20 cellular contexts compared by ENCODE assay signal in the genomic region with DNA sequence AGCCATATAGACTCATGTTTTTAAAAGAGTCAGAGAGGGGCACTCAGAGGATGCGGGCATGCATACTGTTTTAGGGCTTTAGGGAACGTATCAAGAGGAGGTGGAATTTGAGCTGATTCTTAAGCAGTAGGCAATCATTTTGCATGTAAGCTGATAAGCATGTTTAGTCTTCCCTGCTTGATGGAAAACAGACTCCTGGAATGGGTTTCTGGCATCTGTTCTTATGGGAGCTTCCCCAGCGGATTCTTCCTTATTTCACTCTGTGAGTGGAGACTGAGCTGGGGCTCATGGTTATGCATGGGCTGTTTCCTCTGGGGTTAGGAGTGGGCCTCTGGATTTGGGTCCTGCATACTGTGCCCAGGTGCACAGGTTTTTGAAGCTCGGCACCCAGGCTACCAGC.
DNase-seq lines count a peak whose midpoint lies in the region; ATAC-seq, FAIRE-seq and TF ChIP-seq lines count a peak whose summit lies in the region.
"Had no signal": no experiment of that assay in that cellular context is flagged by ENCODE, and none has a peak within 500 bp of the region (broad histone marks: within the 10 kb centered on the region; RNA-seq: fewer than 3 reads in every experiment).

No MANE protein-coding gene starts in this region.

- H3K9ac ChIP-seq in astrocyte (ENCODE audit: low read length), result no peak overlapping the region

- intact Hi-C loops in Right ventricle myocardium inferior (cut with DNase I), result no loop called here
- intact Hi-C loops in left ventricle myocardium inferior (cut with micrococcal nuclease), result no loop called here
- intact Hi-C loops in aorta (cut with DNase I), result no loop called here
- intact Hi-C loops in vagina (cut with DNase I), result no loop called here

- H3K27me3 ChIP-seq in left ventricle myocardium inferior (ENCODE audit: low read depth) (no peaks in the 10 kb centered on the region), astrocyte (ENCODE audit: insufficient read depth, low read length) (no peaks in the 10 kb centered on the region), hepatocyte (no peaks in the 10 kb centered on the region), aorta (ENCODE audit: control insufficient read depth in 1 of 2, insufficient read depth in 2 of 2, low read length in 1 of 2) (no peaks in the 10 kb centered on the region), vagina (no peaks in the 10 kb centered on the region)
- H3K27me3 ChIP-seq: thyroid gland had no signal

- H4K20me1 ChIP-seq in astrocyte (ENCODE audit: insufficient read depth, low read length), result no peaks in the 10 kb centered on the region
- H4K20me1 ChIP-seq in hepatocyte (ENCODE audit: insufficient read depth, poor library complexity, severe bottlenecking), result no peaks in the 10 kb centered on the region

- no peak for DNase-seq in Right ventricle myocardium inferior (ENCODE audit: missing footprints)
- no peak for DNase-seq in left ventricle myocardium inferior
- peak; percentile 55 for DNase-seq in astrocyte (ENCODE audit: low read depth)
- peak; percentile 64 for DNase-seq in hepatocyte (ENCODE audit: low spot score)
- DNase-seq in aorta, result no peak
- DNase-seq in GM10266 (ENCODE audit: extremely low spot score), result no peak
- no peak for DNase-seq in vagina (ENCODE audit: extremely low spot score in 2 of 2)
- DNase-seq: activated effector memory CD4-positive, alpha-beta T cell treated with Interleukin-2 at 50 U/mL for 16 hours; DMS79; lower lobe of right lung; naive thymus-derived CD4-positive, alpha-beta T cell; NCI-H1105 treated with DMSO at 0.1 percent for 48 hours; SHP77; thyroid gland had no signal

- H3K4me1 Mint-ChIP-seq in astrocyte (ENCODE audit: low read depth, unreplicated experiment), result peaks cover 9% of the 10 kb centered on the region
- H3K4me1 Mint-ChIP-seq: CD14-positive monocyte; naive thymus-derived CD4-positive, alpha-beta T cell; stimulated activated memory B cell treated with anti-CD40 and anti-IgM and Interleukin-4, amounts not matched to agents 10 μg/mL and 1 μg/mL and 100 μg/mL, for 72 hours had no signal

- H3K9me3 Mint-ChIP-seq in astrocyte (ENCODE audit: unreplicated experiment), result peaks cover 5% of the 10 kb centered on the region

- no peak overlapping the region for H3K4me3 Mint-ChIP-seq in astrocyte (ENCODE audit: unreplicated experiment)
- H3K4me3 Mint-ChIP-seq: CD14-positive monocyte; naive thymus-derived CD4-positive, alpha-beta T cell; stimulated activated memory B cell treated with anti-CD40 and anti-IgM and Interleukin-4, amounts not matched to agents 10 μg/mL and 1 μg/mL and 100 μg/mL, for 72 hours had no signal

- peaks cover 2% of the 10 kb centered on the region for H3K27me3 Mint-ChIP-seq in astrocyte (ENCODE audit: low read depth, unreplicated experiment)
- H3K27me3 Mint-ChIP-seq: progenitor cell of endocrine pancreas; stimulated activated memory B cell treated with anti-CD40 and anti-IgM and Interleukin-4, amounts not matched to agents 10 μg/mL and 1 μg/mL and 100 μg/mL, for 72 hours had no signal

- no peak overlapping the region for H3K27ac Mint-ChIP-seq in astrocyte (ENCODE audit: unreplicated experiment)
- H3K27ac Mint-ChIP-seq: CD14-positive monocyte; naive thymus-derived CD4-positive, alpha-beta T cell; progenitor cell of endocrine pancreas; stimulated activated memory B cell treated with anti-CD40 and anti-IgM and Interleukin-4, amounts not matched to agents 10 μg/mL and 1 μg/mL and 100 μg/mL, for 72 hours had no signal

- no peak for TF ChIP-seq POLR2A in vagina (IDR thresholded peaks at IDR 0.05)

- H3K4me2 ChIP-seq in astrocyte (ENCODE audit: low read length) (no peak overlapping the region), hepatocyte (no peak overlapping the region)

- H3K4me1 ChIP-seq in left ventricle myocardium inferior, result peaks cover 32% of the 10 kb centered on the region
- H3K4me1 ChIP-seq in astrocyte (ENCODE audit: insufficient read depth, low read length), result peaks cover 8% of the 10 kb centered on the region
- H3K4me1 ChIP-seq in hepatocyte (ENCODE audit: insufficient read depth), result peaks cover 20% of the 10 kb centered on the region
- H3K4me1 ChIP-seq in aorta (ENCODE audit: control insufficient read depth in 1 of 2, insufficient read depth in 2 of 2, low read length in 2 of 2), result no peaks in the 10 kb centered on the region
- no peaks in the 10 kb centered on the region for H3K4me1 ChIP-seq in vagina
- H3K4me1 ChIP-seq: thyroid gland had no signal

- H3K79me2 ChIP-seq in astrocyte (ENCODE audit: insufficient read depth, low read length), result no peaks in the 10 kb centered on the region
- H3K79me2 ChIP-seq in hepatocyte, result no peaks in the 10 kb centered on the region

- H3K9me3 ChIP-seq in left ventricle myocardium inferior (replicated peaks), result peaks cover 2% of the 10 kb centered on the region
- peaks cover 1% of the 10 kb centered on the region for H3K9me3 ChIP-seq in astrocyte (ENCODE audit: insufficient read depth, low read depth, low read length)
- H3K9me3 ChIP-seq in hepatocyte (ENCODE audit: low read depth), result no peaks in the 10 kb centered on the region
- peaks cover 1% of the 10 kb centered on the region for H3K9me3 ChIP-seq in aorta (ENCODE audit: control insufficient read depth, low read length)
- no peaks in the 10 kb centered on the region for H3K9me3 ChIP-seq in vagina
- H3K9me3 ChIP-seq: lower lobe of right lung, thyroid gland had no signal

- H3K4me3 ChIP-seq in left ventricle myocardium inferior (no peak overlapping the region), astrocyte (ENCODE audit: insufficient read depth, low read depth, low read length) (no peak overlapping the region), hepatocyte (no peak overlapping the region), aorta (ENCODE audit: low read length in 2 of 2) (no peak overlapping the region), vagina (no peak overlapping the region)
- H3K4me3 ChIP-seq: lower lobe of right lung, thyroid gland had no signal

- ATAC-seq in Right ventricle myocardium inferior (peak; percentile 80), aorta (ENCODE audit: low FRiP score) (peak; percentile 49), HG02610 (IDR thresholded peaks at IDR 0.05; ENCODE audit: unreplicated experiment) (no peak)
- ATAC-seq: activated CD4-positive, CD25-positive, alpha-beta regulatory T cell treated with anti-CD3 and anti-CD28 coated beads, Interleukin-2, amount 50 U/mL, for 24 hours; lower lobe of right lung; naive thymus-derived CD4-positive, alpha-beta T cell; stimulated activated memory B cell treated with anti-CD40 and anti-IgM and Interleukin-4, amounts not matched to agents 10 μg/mL and 1 μg/mL and 100 μg/mL, for 72 hours had no signal

- TF ChIP-seq CTCF in left ventricle myocardium inferior (IDR thresholded peaks at IDR 0.05; ENCODE audit: borderline replicate concordance), result no peak
- TF ChIP-seq CTCF in astrocyte (IDR thresholded peaks at IDR 0.05; ENCODE audit: insufficient read depth, low read depth, low read length), result no peak
- TF ChIP-seq CTCF in hepatocyte (IDR thresholded peaks at IDR 0.05; ENCODE audit: poor library complexity), result no peak
- no peak for TF ChIP-seq CTCF in GM10266 (IDR thresholded peaks at IDR 0.05; ENCODE audit: control insufficient read depth, insufficient read depth, low read depth, missing control alignments)
- no peak for TF ChIP-seq CTCF in vagina (IDR thresholded peaks at IDR 0.05)

- H3K36me3 ChIP-seq in left ventricle myocardium inferior, result no peaks in the 10 kb centered on the region
- no peaks in the 10 kb centered on the region for H3K36me3 ChIP-seq in astrocyte (ENCODE audit: insufficient read depth, low read length)
- H3K36me3 ChIP-seq in hepatocyte (replicated peaks; ENCODE audit: insufficient read depth, low read depth), result no peaks in the 10 kb centered on the region
- H3K36me3 ChIP-seq in aorta (ENCODE audit: control insufficient read depth in 1 of 2, insufficient read depth in 2 of 2, low read length in 1 of 2), result no peaks in the 10 kb centered on the region
- H3K36me3 ChIP-seq in vagina, result no peaks in the 10 kb centered on the region
- H3K36me3 ChIP-seq: lower lobe of right lung, thyroid gland had no signal

- FAIRE-seq in astrocyte (lab: Jason Lieb, UNC), result no peak
- FAIRE-seq: GM18507 had no signal

- H3K27ac ChIP-seq in left ventricle myocardium inferior (replicated peaks) (no peak overlapping the region), astrocyte (ENCODE audit: low read depth, low read length) (no peak overlapping the region), hepatocyte (peak overlapping the region; percentile 57), aorta (ENCODE audit: low read depth in 1 of 2, low read length in 2 of 2) (no peak overlapping the region), vagina (no peak overlapping the region)
- H3K27ac ChIP-seq: lower lobe of right lung, thyroid gland had no signal

- H3K36me3 Mint-ChIP-seq in astrocyte (ENCODE audit: low read depth, unreplicated experiment), result no peaks in the 10 kb centered on the region
- H3K36me3 Mint-ChIP-seq: CD14-positive monocyte; naive thymus-derived CD4-positive, alpha-beta T cell; stimulated activated memory B cell treated with anti-CD40 and anti-IgM and Interleukin-4, amounts not matched to agents 10 μg/mL and 1 μg/mL and 100 μg/mL, for 72 hours had no signal

- H3K9me2 ChIP-seq in hepatocyte (replicated peaks; ENCODE audit: insufficient read depth), result no peaks in the 10 kb centered on the region

- 44% methylated on average over 4 of the region's 4 CpGs for WGBS in hepatocyte (ENCODE audit: low lambda C conversion rate, missing lambda C conversion rate)
- 57 to 73% methylated on average over 4 of the region's 4 CpGs for WGBS in aorta, 2 donors

- H2AFZ ChIP-seq in astrocyte (ENCODE audit: low read depth, low read length) (no peak overlapping the region), hepatocyte (no peak overlapping the region)

Comparison
In these comparisons a context has a peak if more than half of its experiments do, and no peak if none do; other contexts are left out.
1. DNase-seq: peak in astrocyte (single experiment) and hepatocyte (single experiment); none in Right ventricle myocardium inferior (single experiment), left ventricle myocardium inferior (single experiment), aorta (0 of 2), GM10266 (single experiment) and vagina (0 of 2).